In genomic region chr3:21331321-21331720, GRCh38 we compare ENCODE assay signal across 18 cellular contexts.
"Had no signal": no experiment of that assay in that cellular context is flagged by ENCODE, and none has a peak within 500 bp of the region (broad histone marks: within the 10 kb centered on the region; RNA-seq: fewer than 3 reads in every experiment).

No MANE protein-coding gene starts in this region.

- ATAC-seq: effector memory CD8-positive, alpha-beta T cell; foreskin keratinocyte; left cardiac atrium; psoas muscle; sciatic nerve; stimulated activated memory B cell treated with anti-CD40 and anti-IgM and Interleukin-4, amounts not matched to agents 10 μg/mL and 1 μg/mL and 100 μg/mL, for 72 hours had no signal

- DNase-seq: effector memory CD8-positive, alpha-beta T cell; foreskin keratinocyte; immature natural killer cell; left cardiac atrium; left ventricle myocardium inferior; lower lobe of right lung; midbrain; naive B cell; psoas muscle; spleen; stimulated activated CD4-positive, alpha-beta T cell treated with anti-CD3 and anti-CD28 coated beads, Interleukin-15, amount 100 ng/mL, for 24 hours; stimulated activated CD4-positive, alpha-beta T cell treated with anti-CD3 and anti-CD28 coated beads, Interleukin-1b, Interleukin-23, amount 100 ng/mL, for 48 hours; stimulated activated CD4-positive, alpha-beta T cell treated with anti-CD3 and anti-CD28 coated beads, Interleukin-4, amount 100 ng/mL, for 24 hours; tibial artery had no signal

- H3K4me3 ChIP-seq: spleen, tibial artery had no signal

- H3K27ac ChIP-seq: epithelial cell of prostate, esophagus muscularis mucosa, foreskin keratinocyte, left ventricle myocardium inferior, lower lobe of right lung, psoas muscle, spleen, tibial artery had no signal

- H3K9me3 ChIP-seq: esophagus muscularis mucosa, left ventricle myocardium inferior, lower lobe of right lung, psoas muscle, tibial artery had no signal

- H3K4me1 ChIP-seq: lower lobe of right lung, psoas muscle, spleen had no signal

- H3K27me3 ChIP-seq: esophagus muscularis mucosa, foreskin keratinocyte, spleen, tibial artery had no signal

- H3K36me3 ChIP-seq: esophagus muscularis mucosa, left ventricle myocardium inferior, lower lobe of right lung, spleen, tibial artery had no signal
